ENCODE assay signal across 24 cellular contexts in the genomic region with DNA sequence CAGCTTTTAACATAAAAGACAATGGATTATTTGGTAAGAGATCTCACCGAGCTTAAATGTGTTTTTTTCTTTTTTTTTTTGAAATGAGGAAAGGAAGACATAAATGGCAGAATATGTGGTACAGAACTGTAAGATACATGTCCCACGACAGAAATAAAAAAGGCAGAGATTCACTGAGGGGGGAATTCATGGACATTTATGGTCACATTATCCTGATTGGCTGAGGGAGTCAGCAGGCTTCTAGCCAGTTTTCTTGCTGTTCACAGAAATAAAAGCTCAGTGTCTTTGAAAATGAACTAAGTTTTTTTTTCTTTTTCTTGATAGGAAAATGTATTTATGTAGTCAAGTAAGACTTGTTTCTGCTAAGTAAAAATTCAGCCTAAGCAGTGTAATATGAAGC. TPM values are rescaled to one million over a fixed set of nuclear protein-coding genes. Genes with fewer than 3 reads are reported as not detected.
DNase-seq lines count a peak whose midpoint lies in the region; ATAC-seq and TF ChIP-seq lines count a peak whose summit lies in the region.
"Had no signal": no experiment of that assay in that cellular context is flagged by ENCODE, and none has a peak within 500 bp of the region (broad histone marks: within the 10 kb centered on the region; RNA-seq: fewer than 3 reads in every experiment).

No MANE protein-coding gene starts in this region.

- ATAC-seq in heart right ventricle, result peak in 3 of 8 donors; percentile 40 to 54 (median 41)
- ATAC-seq: CD8-positive, alpha-beta T cell; HCT116 had no signal

- H3K4me1 Mint-ChIP-seq in mesothelial cell of epicardium (peaks cover 36% of the 10 kb centered on the region), HFFc6 (ENCODE audit: low read depth) (peaks cover 64% of the 10 kb centered on the region)
- H3K4me1 Mint-ChIP-seq in activated T-helper 2 cell treated with anti-CD3 and anti-CD28 coated beads, Interferon-gamma antibody, Interleukin-2, Interleukin-4, amounts not matched to agents 10 μg/mL and 5 μg/mL and 100 μg/mL, durations not matched to agents 14 hours and 24 hours and 36 hours (ENCODE audit: low read depth), result peaks cover 34% of the 10 kb centered on the region
- peaks cover 16 to 31% (median 28%) of the 10 kb centered on the region in 3 donors for H3K4me1 Mint-ChIP-seq in CD8-positive, alpha-beta memory T cell

- no peaks in the 10 kb centered on the region for H3K27me3 Mint-ChIP-seq in mesothelial cell of epicardium (ENCODE audit: low read depth)
- H3K27me3 Mint-ChIP-seq in activated T-helper 2 cell treated with anti-CD3 and anti-CD28 coated beads, Interferon-gamma antibody, Interleukin-2, Interleukin-4, amounts not matched to agents 10 μg/mL and 5 μg/mL and 100 μg/mL, durations not matched to agents 14 hours and 24 hours and 36 hours (ENCODE audit: low read depth), result no peaks in the 10 kb centered on the region
- H3K27me3 Mint-ChIP-seq in CD8-positive, alpha-beta memory T cell, result no peaks in the 10 kb centered on the region
- H3K27me3 Mint-ChIP-seq in HFFc6 (ENCODE audit: insufficient read depth), result no peaks in the 10 kb centered on the region; the same call in 1 of the 2 replicates
- H3K27me3 Mint-ChIP-seq: activated CD4-positive, alpha-beta T cell treated with anti-CD3 and anti-CD28 coated beads, Interleukin-2, amount 10 ng/mL, durations not matched to agents 24 days and 14 days had no signal

- no peak for DNase-seq in heart right ventricle
- DNase-seq in cardiac septum (ENCODE audit: low spot score), result no peak
- DNase-seq in mesothelial cell of epicardium (ENCODE audit: low spot score in 2 of 2, unreplicated experiment in 2 of 2), result no peak
- no peak for DNase-seq in smooth muscle cell (lab: John Stamatoyannopoulos, UW; ENCODE audit: unreplicated experiment)
- DNase-seq in vagina (ENCODE audit: extremely low spot score in 2 of 2), result no peak
- no peak for DNase-seq in activated T-helper 2 cell treated with anti-CD3 and anti-CD28 coated beads, Interferon-gamma antibody, Interleukin-2, Interleukin-4, amounts not matched to agents 10 μg/mL and 5 μg/mL and 100 μg/mL, durations not matched to agents 14 hours and 24 hours and 36 hours (ENCODE audit: low spot score)
- no peak for DNase-seq in CD8-positive, alpha-beta memory T cell
- no peak for DNase-seq in HFFc6
- DNase-seq: activated CD4-positive, alpha-beta T cell treated with anti-CD3 and anti-CD28 coated beads, Interleukin-2, amount 10 ng/mL, durations not matched to agents 24 days and 14 days; activated naive CD4-positive, alpha-beta T cell treated with Interleukin-2 at 50 U/mL for 16 hours; activated T-cell treated with anti-CD3 and anti-CD28 coated beads, Interleukin-2, amount 50 U/mL, for 48 hours; CD8-positive, alpha-beta T cell; cortex of kidney; DMS 273 treated with DMSO at 0.1 percent for 48 hours; EL; NCI-H1048; NCI-H187; NCI-H2171 treated with DMSO at 0.1 percent for 48 hours; NCI-H526; PC-9; Right ventricle myocardium superior had no signal

- H3F3A ChIP-seq in smooth muscle cell (ENCODE audit: low read depth), result no peaks in the 10 kb centered on the region

- H3K36me3 ChIP-seq in heart right ventricle (peaks cover 0 to 7% (median 0%) of the 10 kb centered on the region in 9 donors), smooth muscle cell (ENCODE audit: low read depth) (no peaks in the 10 kb centered on the region), vagina (no peaks in the 10 kb centered on the region)
- H3K36me3 ChIP-seq in CD8-positive, alpha-beta memory T cell (ENCODE audit: insufficient read depth, low read length), result no peaks in the 10 kb centered on the region
- H3K36me3 ChIP-seq: neural progenitor cell had no signal

- CTCF ChIA-PET in CD8-positive, alpha-beta memory T cell (lab: Charles Lee), result interaction anchor here (0.9 to 1.8 kb wide), 3 partner anchors 14 to 48 kb away, joined by 3 to 4 read pairs (median 4); no protein-coding TSS in a partner anchor

- POLR2A ChIA-PET in CD8-positive, alpha-beta memory T cell (lab: Charles Lee), result interaction anchor here (0.6 kb wide), 1 partner anchor 24 kb away, joined by 3 read pairs; no protein-coding TSS in a partner anchor

- no peaks in the 10 kb centered on the region for H4K20me1 ChIP-seq in smooth muscle cell (ENCODE audit: low read depth)

- TF ChIP-seq CTCF in heart right ventricle (IDR thresholded peaks at IDR 0.05) (no peak), mesothelial cell of epicardium (IDR thresholded peaks at IDR 0.05; ENCODE audit: unreplicated experiment) (no peak), smooth muscle cell (IDR thresholded peaks at IDR 0.05; ENCODE audit: borderline replicate concordance, insufficient read depth, poor library complexity, severe bottlenecking) (no peak), vagina (IDR thresholded peaks at IDR 0.05) (no peak), HFFc6 (IDR thresholded peaks at IDR 0.05) (no peak)

- no peak overlapping the region for H3K9ac ChIP-seq in smooth muscle cell (ENCODE audit: low read depth)
- H3K9ac ChIP-seq: neural progenitor cell had no signal

- H3K9me3 Mint-ChIP-seq in mesothelial cell of epicardium (peaks cover 2% of the 10 kb centered on the region), HFFc6 (no peaks in the 10 kb centered on the region)
- H3K9me3 Mint-ChIP-seq in activated T-helper 2 cell treated with anti-CD3 and anti-CD28 coated beads, Interferon-gamma antibody, Interleukin-2, Interleukin-4, amounts not matched to agents 10 μg/mL and 5 μg/mL and 100 μg/mL, durations not matched to agents 14 hours and 24 hours and 36 hours, result peaks cover 10% of the 10 kb centered on the region
- peaks cover 3 to 8% (median 5%) of the 10 kb centered on the region in 5 donors for H3K9me3 Mint-ChIP-seq in CD8-positive, alpha-beta memory T cell
- H3K9me3 Mint-ChIP-seq: neural progenitor cell had no signal

- H2AFZ ChIP-seq in smooth muscle cell (ENCODE audit: low read depth), result no peak overlapping the region
- H2AFZ ChIP-seq: neural progenitor cell, PC-9 had no signal

- H3K36me3 Mint-ChIP-seq in mesothelial cell of epicardium, result no peaks in the 10 kb centered on the region
- peaks cover 16% of the 10 kb centered on the region for H3K36me3 Mint-ChIP-seq in activated T-helper 2 cell treated with anti-CD3 and anti-CD28 coated beads, Interferon-gamma antibody, Interleukin-2, Interleukin-4, amounts not matched to agents 10 μg/mL and 5 μg/mL and 100 μg/mL, durations not matched to agents 14 hours and 24 hours and 36 hours (ENCODE audit: low read depth)
- H3K36me3 Mint-ChIP-seq in CD8-positive, alpha-beta memory T cell, result peaks cover 0 to 6% (median 0%) of the 10 kb centered on the region in 3 donors
- peaks cover 19% of the 10 kb centered on the region; the same call in 1 of the 2 replicates for H3K36me3 Mint-ChIP-seq in HFFc6 (ENCODE audit: low read depth)
- H3K36me3 Mint-ChIP-seq: CD8-positive, alpha-beta T cell; neural progenitor cell had no signal

- H3K27me3 ChIP-seq in heart right ventricle, result no peaks in the 10 kb centered on the region
- no peaks in the 10 kb centered on the region for H3K27me3 ChIP-seq in smooth muscle cell (ENCODE audit: low read depth)
- no peaks in the 10 kb centered on the region for H3K27me3 ChIP-seq in vagina
- H3K27me3 ChIP-seq in CD8-positive, alpha-beta memory T cell (ENCODE audit: insufficient read depth, low read length, poor library complexity, severe bottlenecking), result no peaks in the 10 kb centered on the region
- H3K27me3 ChIP-seq: neural progenitor cell had no signal

- intact Hi-C loops in heart right ventricle (cut with DNase I), result loop anchor here in 2 of 10 donors (10.0 kb wide), 1 partner anchor 148 kb away; no protein-coding TSS in a partner anchor
- intact Hi-C loops in cardiac septum (cut with DNase I), result no loop called here
- intact Hi-C loops in vagina (cut with DNase I), result no loop called here
- intact Hi-C loops in activated T-helper 2 cell treated with anti-CD3 and anti-CD28 coated beads, Interferon-gamma antibody, Interleukin-2, Interleukin-4, amounts not matched to agents 10 μg/mL and 5 μg/mL and 100 μg/mL, durations not matched to agents 14 hours and 24 hours and 36 hours (cut with micrococcal nuclease), result no loop called here

- H3K4me3 ChIP-seq in heart right ventricle, result no peak overlapping the region
- H3K4me3 ChIP-seq in smooth muscle cell, result no peak overlapping the region
- no peak overlapping the region for H3K4me3 ChIP-seq in vagina
- no peak overlapping the region for H3K4me3 ChIP-seq in CD8-positive, alpha-beta memory T cell (ENCODE audit: low read length)
- H3K4me3 ChIP-seq: neural progenitor cell, PC-9 had no signal

- TF ChIP-seq POLR2A in vagina (IDR thresholded peaks at IDR 0.05), result no peak

- H3K4me1 ChIP-seq in heart right ventricle, result peaks cover 0 to 77% (median 48%) of the 10 kb centered on the region in 9 donors
- peaks cover 19% of the 10 kb centered on the region for H3K4me1 ChIP-seq in smooth muscle cell (ENCODE audit: low read depth)
- peaks cover 38% of the 10 kb centered on the region for H3K4me1 ChIP-seq in vagina
- peaks cover 9% of the 10 kb centered on the region for H3K4me1 ChIP-seq in CD8-positive, alpha-beta memory T cell (ENCODE audit: insufficient read depth, low read length)

- H3K27ac ChIP-seq in heart right ventricle (peak overlapping the region in 9 of 10 donors; percentile 0 to 78 (median 68)), smooth muscle cell (ENCODE audit: low read depth) (peak overlapping the region; percentile 12), vagina (peak overlapping the region; percentile 80)
- H3K27ac ChIP-seq in CD8-positive, alpha-beta memory T cell (ENCODE audit: low read depth, low read length), result no peak overlapping the region
- H3K27ac ChIP-seq: neural progenitor cell, PC-9 had no signal

- no peak overlapping the region for H3K4me3 Mint-ChIP-seq in mesothelial cell of epicardium
- no peak overlapping the region for H3K4me3 Mint-ChIP-seq in activated T-helper 2 cell treated with anti-CD3 and anti-CD28 coated beads, Interferon-gamma antibody, Interleukin-2, Interleukin-4, amounts not matched to agents 10 μg/mL and 5 μg/mL and 100 μg/mL, durations not matched to agents 14 hours and 24 hours and 36 hours (ENCODE audit: low read depth)
- H3K4me3 Mint-ChIP-seq in CD8-positive, alpha-beta memory T cell, result no peak overlapping the region
- no peak overlapping the region for H3K4me3 Mint-ChIP-seq in HFFc6
- H3K4me3 Mint-ChIP-seq: activated CD4-positive, alpha-beta T cell treated with anti-CD3 and anti-CD28 coated beads, Interleukin-2, amount 10 ng/mL, durations not matched to agents 24 days and 14 days; CD8-positive, alpha-beta T cell; neural progenitor cell; T-helper 2 cell treated with Interferon-gamma antibody and Interleukin-4, amounts not matched to agents 5 μg/mL and 100 μg/mL, for 36 hours had no signal

- H3K27ac Mint-ChIP-seq in mesothelial cell of epicardium, result peak overlapping the region; percentile 57
- H3K27ac Mint-ChIP-seq in activated T-helper 2 cell treated with anti-CD3 and anti-CD28 coated beads, Interferon-gamma antibody, Interleukin-2, Interleukin-4, amounts not matched to agents 10 μg/mL and 5 μg/mL and 100 μg/mL, durations not matched to agents 14 hours and 24 hours and 36 hours, result no peak overlapping the region
- H3K27ac Mint-ChIP-seq in CD8-positive, alpha-beta memory T cell, result peak overlapping the region in 2 of 8 donors; percentile 2 to 21
- H3K27ac Mint-ChIP-seq in HFFc6, result no peak overlapping the region
- H3K27ac Mint-ChIP-seq: activated CD4-positive, alpha-beta T cell treated with anti-CD3 and anti-CD28 coated beads, Interleukin-2, amount 10 ng/mL, durations not matched to agents 24 days and 14 days; CD8-positive, alpha-beta T cell; neural progenitor cell; T-helper 2 cell treated with Interferon-gamma antibody and Interleukin-4, amounts not matched to agents 5 μg/mL and 100 μg/mL, for 36 hours had no signal

- peak overlapping the region; percentile 65 for H3K4me2 ChIP-seq in smooth muscle cell
- H3K4me2 ChIP-seq: neural progenitor cell, PC-9 had no signal

- 78 to 81% methylated on average over 2 of the region's 2 CpGs for WGBS in heart right ventricle, 2 donors
- WGBS in smooth muscle cell (ENCODE audit: low lambda C conversion rate), result 75% methylated on average over 2 of the region's 2 CpGs

- H3K9me3 ChIP-seq in heart right ventricle, result peaks cover 0 to 5% (median 0%) of the 10 kb centered on the region in 11 donors
- H3K9me3 ChIP-seq in smooth muscle cell (replicated peaks; ENCODE audit: low read depth), result no peaks in the 10 kb centered on the region
- H3K9me3 ChIP-seq in vagina, result no peaks in the 10 kb centered on the region
- peaks cover 5% of the 10 kb centered on the region for H3K9me3 ChIP-seq in CD8-positive, alpha-beta memory T cell (ENCODE audit: low read length)

- no peaks in the 10 kb centered on the region for H3K79me2 ChIP-seq in smooth muscle cell (ENCODE audit: low read depth)

RNA-seq across cellular contexts. Expression of a gene that starts 8.2 kb away (rescaled TPM):
- total RNA-seq in heart right ventricle, result 10 to 100 TPM in 1 of 10 donors, 1 to 10 TPM in 9; 2.5 to 10.1 (median 3.7) TPM
- 1 to 10 TPM; 3.5 to 4.6 TPM for polyA plus RNA-seq in heart right ventricle
- 5.1 TPM for total RNA-seq in cardiac septum
- 6.1 to 6.8 TPM (median 6.3 TPM) in 3 replicates for total RNA-seq in mesothelial cell of epicardium
- total RNA-seq in smooth muscle cell, result 21.8 and 26.7 TPM in 2 replicates
- polyA plus RNA-seq in smooth muscle cell, result 9.9 and 14.4 TPM in 2 replicates
- total RNA-seq in vagina, result 41.0 TPM
- total RNA-seq in activated T-helper 2 cell treated with anti-CD3 and anti-CD28 coated beads, Interferon-gamma antibody, Interleukin-2, Interleukin-4, amounts not matched to agents 10 μg/mL and 5 μg/mL and 100 μg/mL, durations not matched to agents 14 hours and 24 hours and 36 hours, result 20.7 and 22.5 TPM in 2 replicates
- 10 to 100 TPM; 77.9 to 78.5 TPM for total RNA-seq in CD8-positive, alpha-beta memory T cell
- polyA plus RNA-seq in CD8-positive, alpha-beta memory T cell, result 41.6 TPM
- 10 to 100 TPM; 52.9 to 62.9 (median 57.5) TPM for total RNA-seq in HFFc6 (2021; fragmentation: NEBNext Ultra II Directional; extraction: Animal tissue kit (Norgen Biotek cat#: 25700))

RNA-seq across cellular contexts. Expression of a gene that starts 29.8 kb away (rescaled TPM):
- total RNA-seq in heart right ventricle (100 to 1,000 TPM in 2 of 10 donors, 10 to 100 TPM in 8; 59.4 to 123 (median 73.7) TPM), cardiac septum (162 TPM), mesothelial cell of epicardium (126 to 133 TPM (median 126 TPM) in 3 replicates), smooth muscle cell (2,305 and 2,362 TPM in 2 replicates), vagina (1,162 TPM)
- polyA plus RNA-seq in heart right ventricle (100 to 1,000 TPM in 1 of 2 donors, 10 to 100 TPM in 1; 98.0 to 358 TPM), smooth muscle cell (3,088 and 4,814 TPM in 2 replicates)
- total RNA-seq in activated T-helper 2 cell treated with anti-CD3 and anti-CD28 coated beads, Interferon-gamma antibody, Interleukin-2, Interleukin-4, amounts not matched to agents 10 μg/mL and 5 μg/mL and 100 μg/mL, durations not matched to agents 14 hours and 24 hours and 36 hours, result 11.3 and 11.9 TPM in 2 replicates
- 10 to 100 TPM; 35.0 to 37.1 TPM for total RNA-seq in CD8-positive, alpha-beta memory T cell
- polyA plus RNA-seq in CD8-positive, alpha-beta memory T cell, result 24.4 TPM
- 100 to 1,000 TPM; 112 to 178 (median 164) TPM for total RNA-seq in HFFc6 (2021; fragmentation: NEBNext Ultra II Directional; extraction: Animal tissue kit (Norgen Biotek cat#: 25700))
